12 cellular contexts compared by ENCODE assay signal in genomic region chr3:169323580-169324453, GRCh38.
DNase-seq lines count a peak whose midpoint lies in the region; ATAC-seq, FAIRE-seq and TF ChIP-seq lines count a peak whose summit lies in the region.
"Had no signal": no experiment of that assay in that cellular context is flagged by ENCODE, and none has a peak within 500 bp of the region (broad histone marks: within the 10 kb centered on the region; RNA-seq: fewer than 3 reads in every experiment).

No MANE protein-coding gene starts in this region.

- H3K79me1 ChIP-seq in IMR-90 (ENCODE audit: low read depth in 1 of 2, low read length in 2 of 2) (no peaks in the 10 kb centered on the region), H1 (ENCODE audit: low read depth, low read length) (no peaks in the 10 kb centered on the region)

- peak; percentile 85 for DNase-seq in IMR-90
- DNase-seq in H1 (ENCODE audit: low read depth in 1 of 2, low spot score in 2 of 2) = no peak
- peak; percentile 13 for DNase-seq in kidney glomerular epithelial cell (lab: John Stamatoyannopoulos, UW)
- DNase-seq in skeletal muscle cell (ENCODE audit: low read depth) = peak; percentile 19
- no peak for DNase-seq in urothelium cell line (ENCODE audit: low spot score)
- DNase-seq in NCI-H524 (lab: John Stamatoyannopoulos, UW) = no peak
- no peak for DNase-seq in activated naive CD4-positive, alpha-beta T cell treated with anti-CD3 and anti-CD28 coated beads, Interleukin-2, amount 50 U/mL, for 16 hours
- DNase-seq: activated T-cell treated with anti-CD3 and anti-CD28 coated beads for 4 hours; effector memory CD4-positive, alpha-beta T cell; mesenchymal stem cell; thyroid gland had no signal

- peak overlapping the region; percentile 54 for H3K4me2 ChIP-seq in IMR-90 (ENCODE audit: low read depth, low read length)
- H3K4me2 ChIP-seq in H1 (ENCODE audit: insufficient read depth in 1 of 2, low read depth in 2 of 2, low read length in 2 of 2) = no peak overlapping the region

- peak overlapping the region; percentile 77 for H2BK20ac ChIP-seq in IMR-90 (ENCODE audit: low read depth, low read length)
- no peak overlapping the region for H2BK20ac ChIP-seq in H1 (ENCODE audit: low read length)

- H4K8ac ChIP-seq in IMR-90 (ENCODE audit: low read depth in 2 of 2, low read length in 2 of 2) (peak overlapping the region; percentile 36 to 82; a peak in 3 of 4 replicates), H1 (ENCODE audit: extremely low read depth, insufficient read depth, low read length) (no peak overlapping the region)

- in situ Hi-C loops in IMR-90 (cut with MboI; ENCODE audit: low sequenced_read_pairs) = no loop called here

- H2AK5ac ChIP-seq in IMR-90 (ENCODE audit: low read depth, low read length) = peak overlapping the region; percentile 18; the same call in 1 of the 2 replicates
- no peak overlapping the region for H2AK5ac ChIP-seq in H1 (ENCODE audit: low read depth, low read length)

- H4K5ac ChIP-seq in IMR-90 (ENCODE audit: low read depth, low read length) = peak overlapping the region; percentile 58
- H4K5ac ChIP-seq in H1 (ENCODE audit: insufficient read length, low read depth, low read length) = no peak overlapping the region

- POLR2A ChIA-PET in IMR-90 (lab: Charles Lee; ENCODE audit: unreplicated experiment) (no interaction called here), H1 (lab: Charles Lee; ENCODE audit: partially characterized antibody) (no interaction called here)

- no peaks in the 10 kb centered on the region; the same call in 1 of the 2 replicates for H3K23me2 ChIP-seq in H1 (ENCODE audit: low read depth, low read length)

- no peaks in the 10 kb centered on the region for H3K27me3 ChIP-seq in IMR-90 (ENCODE audit: control insufficient read depth, insufficient read depth, low read length)
- H3K27me3 ChIP-seq in H1 (replicated peaks in 1 of 4; ENCODE audit: control insufficient read depth in 3 of 4, extremely low read depth in 1 of 4, insufficient read depth in 3 of 4, low read length in 3 of 4) = no peaks in the 10 kb centered on the region
- H3K27me3 ChIP-seq: thyroid gland had no signal

- no peak for TF ChIP-seq EP300 in H1 (IDR thresholded peaks at IDR 0.05; ENCODE audit: borderline replicate concordance in 1 of 2, low read depth in 2 of 2, low read length in 2 of 2)

- ATAC-seq in IMR-90 (ENCODE audit: low read depth) (peak; percentile 95), GM21576 (IDR thresholded peaks at IDR 0.05; ENCODE audit: unreplicated experiment) (no peak)

- H3K9ac ChIP-seq in IMR-90 (ENCODE audit: low read depth, low read length) (peak overlapping the region; percentile 28), H1 (replicated peaks in 1 of 4; ENCODE audit: extremely low read depth in 1 of 4, low read depth in 3 of 4, low read length in 3 of 4) (no peak overlapping the region)

- no TSS peak for BruUV-seq in IMR-90 (replicated peaks; lab: Mats Ljungman, UMichigan)

- no peaks in the 10 kb centered on the region for H4K20me1 ChIP-seq in IMR-90 (ENCODE audit: insufficient read depth, low read length)
- no peaks in the 10 kb centered on the region for H4K20me1 ChIP-seq in H1 (replicated peaks in 1 of 2; ENCODE audit: control insufficient read depth in 1 of 2, insufficient read depth in 2 of 2, low read length in 2 of 2)

- peaks cover 6% of the 10 kb centered on the region for H3K9me1 ChIP-seq in IMR-90 (ENCODE audit: insufficient read depth, low read length)

- TF ChIP-seq POLR2A in IMR-90 (IDR thresholded peaks at IDR 0.05; ENCODE audit: low read depth, low read length) = no peak
- TF ChIP-seq POLR2A in H1 (IDR thresholded peaks at IDR 0.05; ENCODE audit: control extremely low read depth in 1 of 2, low read depth in 2 of 2, low read length in 2 of 2) = no peak

- H2BK120ac ChIP-seq in IMR-90 (ENCODE audit: low read depth, low read length) (peak overlapping the region; percentile 87), H1 (replicated peaks; ENCODE audit: low read depth, low read length) (no peak overlapping the region)

- H2BK15ac ChIP-seq in IMR-90 (ENCODE audit: low read depth, low read length) (peak overlapping the region; percentile 95), H1 (ENCODE audit: low read length) (no peak overlapping the region)

- peak overlapping the region; percentile 65; the same call in 1 of the 2 replicates for H3K27ac ChIP-seq in IMR-90 (ENCODE audit: insufficient read depth, low read length)
- no peak overlapping the region for H3K27ac ChIP-seq in H1 (ENCODE audit: low read depth, low read length)
- H3K27ac ChIP-seq: thyroid gland had no signal

- CTCF ChIA-PET in IMR-90 (lab: Yijun Ruan, JAX) (interaction anchor here (0.8 to 0.9 kb wide), 2 partner anchors 8 to 175 kb away, joined by 3 read pairs; no protein-coding TSS in a partner anchor), H1 (lab: Charles Lee; ENCODE audit: partially characterized antibody) (no interaction called here)

- H3K36me3 ChIP-seq in IMR-90 (ENCODE audit: control insufficient read depth, insufficient read depth, low read length) (no peaks in the 10 kb centered on the region), H1 (ENCODE audit: control insufficient read depth in 2 of 4, insufficient read depth in 4 of 4, low read length in 3 of 4) (no peaks in the 10 kb centered on the region)
- H3K36me3 ChIP-seq: thyroid gland had no signal

- H3K4me1 ChIP-seq in IMR-90 (ENCODE audit: control insufficient read depth, insufficient read depth, low read length) (peaks cover 7% of the 10 kb centered on the region; the same call in 1 of the 2 replicates), H1 (replicated peaks in 1 of 4; ENCODE audit: control insufficient read depth in 3 of 4, insufficient read depth in 4 of 4, low read length in 3 of 4) (peaks cover 0 to 3% (median 0%) of the 10 kb centered on the region in 4 experiments; a peak in 1 of 7 replicates)
- H3K4me1 ChIP-seq: thyroid gland had no signal

- peak overlapping the region; percentile 82; the same call in 1 of the 2 replicates for H3K14ac ChIP-seq in IMR-90 (replicated peaks; ENCODE audit: low read depth, low read length)
- H3K14ac ChIP-seq in H1 (ENCODE audit: insufficient read length) = no peak overlapping the region

- H2BK12ac ChIP-seq in H1 (ENCODE audit: low read depth, low read length) = no peak overlapping the region

- dilution Hi-C loops in IMR-90 (cut with HindIII; ENCODE audit: low sequenced_read_pairs, unreplicated experiment) = no loop called here

- no peaks in the 10 kb centered on the region for H3K79me2 ChIP-seq in H1 (ENCODE audit: control insufficient read depth in 1 of 2, insufficient read depth in 2 of 2, low read length in 2 of 2)

- no peak overlapping the region for H2BK5ac ChIP-seq in IMR-90 (ENCODE audit: low read depth, low read length, poor library complexity, severe bottlenecking)
- no peak overlapping the region for H2BK5ac ChIP-seq in H1 (ENCODE audit: low read depth, low read length)

- H3K18ac ChIP-seq in IMR-90 (ENCODE audit: low read depth, low read length) (peak overlapping the region; percentile 68), H1 (ENCODE audit: extremely low read depth, low read length) (no peak overlapping the region)

- peak overlapping the region; percentile 77 for H2AFZ ChIP-seq in IMR-90 (replicated peaks; ENCODE audit: low read length, poor library complexity)
- H2AFZ ChIP-seq in H1 (ENCODE audit: low read length) = peak overlapping the region; percentile 63; the same call in 1 of the 2 replicates

- no peak overlapping the region for H2AK9ac ChIP-seq in IMR-90 (replicated peaks; ENCODE audit: low read depth, low read length, poor library complexity)

- FAIRE-seq in H1 (lab: Jason Lieb, UNC) (no peak), urothelium cell line (lab: Jason Lieb, UNC) (no peak)

- H3K4me3 ChIP-seq in IMR-90 (ENCODE audit: insufficient read depth, low read depth, low read length) (no peak overlapping the region), H1 (ENCODE audit: extremely low read depth in 1 of 4, insufficient read depth in 2 of 4, low read depth in 3 of 4, low read length in 4 of 4) (no peak overlapping the region), skeletal muscle cell (ENCODE audit: low read depth, low read length) (no peak overlapping the region)
- H3K4me3 ChIP-seq: thyroid gland had no signal

- H4K91ac ChIP-seq in IMR-90 (ENCODE audit: insufficient read depth, low read depth, low read length) = peak overlapping the region; percentile 58
- H4K91ac ChIP-seq in H1 (replicated peaks; ENCODE audit: insufficient read length, low read length) = no peak overlapping the region

- no peak overlapping the region for H3K23ac ChIP-seq in IMR-90 (ENCODE audit: low read depth, low read length)
- H3K23ac ChIP-seq in H1 (ENCODE audit: insufficient read length) = no peak overlapping the region

- H3K56ac ChIP-seq in IMR-90 (ENCODE audit: extremely low read depth, insufficient read depth, low read length) (peak overlapping the region; percentile 43; the same call in 1 of the 2 replicates), H1 (replicated peaks; ENCODE audit: insufficient read length, low read depth, low read length) (no peak overlapping the region)

- TF ChIP-seq RAD21 in IMR-90 (IDR thresholded peaks at IDR 0.05; ENCODE audit: low read length) (no peak), H1 (IDR thresholded peaks at IDR 0.05 in 1 of 2, conservative IDR thresholded peaks at IDR 0.05 in 1 of 2; ENCODE audit: low read depth in 2 of 2, low read length in 2 of 2) (no peak)

- H3K9me3 ChIP-seq in IMR-90 (ENCODE audit: control insufficient read depth, insufficient read depth, low read length) (no peaks in the 10 kb centered on the region), H1 (ENCODE audit: insufficient read depth in 2 of 2, low read depth in 1 of 2, low read length in 1 of 2) (no peaks in the 10 kb centered on the region)
- H3K9me3 ChIP-seq: thyroid gland had no signal

- TF ChIP-seq CTCF in IMR-90 (conservative IDR thresholded peaks at IDR 0.05; ENCODE audit: low read depth, low read length) (no peak), H1 (IDR thresholded peaks at IDR 0.05; ENCODE audit: control extremely low read depth in 1 of 3, insufficient read depth in 1 of 3, low read depth in 1 of 3, low read length in 3 of 3) (no peak)

- WGBS in IMR-90 (ENCODE audit: extremely low coverage in 2 of 2, insufficient read length in 1 of 2), 2 experiments = no CpG with 5 or more reads among the region's 7 CpGs
- 88% methylated on average over 7 of the region's 7 CpGs; no CpG with 5 or more reads in 1 of the 2 experiments for WGBS in H1 (ENCODE audit: extremely low coverage in 1 of 2, insufficient coverage in 1 of 2, insufficient read length in 1 of 2, insufficient replicate concordance in 2 of 2, low coverage in 1 of 2, low lambda C conversion rate in 2 of 2, missing lambda C conversion rate in 1 of 2), 2 experiments

- peak overlapping the region; percentile 59 for H3K4ac ChIP-seq in IMR-90 (ENCODE audit: low read depth, low read length)
- H3K4ac ChIP-seq in H1 (replicated peaks; ENCODE audit: insufficient read length, low read depth, low read length) = no peak overlapping the region

- intact Hi-C loops in IMR-90 (cut with micrococcal nuclease) = no loop called here

TF ChIP-seq in IMR-90, 13 proteins besides CTCF, POLR2A, EP300 and RAD21 (continues in another document):
- TF ChIP-seq MAFK (IDR thresholded peaks at IDR 0.05; ENCODE audit: low read depth, low read length) = 0 out of 2 replicates have a peak, but pooled peaks have one; percentile 4

TF ChIP-seq in H1, 55 proteins besides CTCF, POLR2A, EP300 and RAD21 (continues in another document):
- TF ChIP-seq SRF (IDR thresholded peaks at IDR 0.05; ENCODE audit: low read depth, low read length) (no peak), SIN3A (conservative IDR thresholded peaks at IDR 0.05 in 1 of 2, IDR thresholded peaks at IDR 0.05 in 1 of 2; ENCODE audit: low read depth in 1 of 2, low read length in 2 of 2) (no peak)

Comparison
In these comparisons a context has a peak if more than half of its experiments do, and no peak if none do; other contexts are left out.
1. DNase-seq: peak in IMR-90 (single experiment), kidney glomerular epithelial cell (single experiment) and skeletal muscle cell (single experiment); none in H1 (0 of 2), urothelium cell line (single experiment), NCI-H524 (0 of 2) and activated naive CD4-positive, alpha-beta T cell treated with anti-CD3 and anti-CD28 coated beads, Interleukin-2, amount 50 U/mL, for 16 hours (single experiment).